Comparison of ENCODE assay signal across 9 cellular contexts in the genomic region with DNA sequence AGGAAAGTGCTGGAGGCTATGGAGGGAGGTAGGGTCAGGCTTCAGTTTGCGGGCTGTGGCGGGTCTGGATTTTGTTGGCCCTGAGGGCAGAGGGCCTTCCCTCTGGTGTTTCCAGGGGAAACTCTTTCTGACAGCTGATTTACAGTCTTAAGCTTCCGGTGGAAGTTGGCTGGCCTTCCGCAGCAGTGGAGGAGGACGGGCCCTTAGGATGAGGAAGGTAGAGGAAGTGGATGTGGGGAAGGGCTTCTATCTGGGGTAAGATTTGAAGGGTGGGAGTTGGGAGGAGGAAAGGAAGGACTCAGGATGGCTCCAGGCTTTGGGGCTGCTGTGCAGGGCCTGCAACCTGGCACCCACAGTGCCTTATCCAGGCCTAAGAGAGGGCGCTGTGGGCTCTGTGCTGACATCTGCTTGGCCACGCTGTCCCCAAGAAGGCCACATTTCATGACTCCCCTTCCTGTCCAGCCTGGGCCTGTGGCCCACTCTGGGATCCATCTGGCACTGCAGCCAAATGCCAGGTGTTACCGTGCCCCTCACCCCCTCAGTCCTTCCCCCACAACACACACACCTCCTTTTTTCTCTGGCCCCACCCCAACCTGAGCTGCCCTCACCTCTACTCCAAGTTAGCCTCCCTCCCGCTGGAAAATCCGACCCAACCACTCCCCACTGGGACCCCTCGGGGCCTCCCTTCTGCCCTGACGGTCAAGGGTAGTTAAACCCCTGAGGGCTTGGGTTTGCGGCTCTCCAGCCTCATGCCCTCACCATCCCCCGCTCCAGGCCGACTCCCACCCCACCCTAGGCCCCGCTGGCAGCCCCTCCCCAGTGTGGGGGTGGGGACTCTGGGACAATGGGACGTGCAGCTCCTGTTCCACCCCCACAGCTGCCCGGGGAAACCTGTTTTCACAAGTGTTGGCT. TPM values are rescaled to one million over a fixed set of nuclear protein-coding genes. Genes with fewer than 3 reads are reported as not detected.
A peak's percentile ranks its signal among the peaks of the same experiment; 100 is the strongest.
DNase-seq lines count a peak whose midpoint lies in the region; ATAC-seq, FAIRE-seq and TF ChIP-seq lines count a peak whose summit lies in the region.
"Had no signal": no experiment of that assay in that cellular context is flagged by ENCODE, and none has a peak within 500 bp of the region (broad histone marks: within the 10 kb centered on the region; RNA-seq: fewer than 3 reads in every experiment).

No MANE protein-coding gene starts in this region.

- no peak for DNase-seq in activated CD4-positive, alpha-beta T cell treated with anti-CD3 and anti-CD28 coated beads for 36 hours
- DNase-seq in activated CD4-positive, alpha-beta T cell treated with anti-CD3 and anti-CD28 coated beads, Interleukin-2, amount 10 ng/mL, durations not matched to agents 7 days and 5 days, result no peak
- DNase-seq in UCSD-AML1 (lab: John Stamatoyannopoulos, UW; ENCODE audit: unreplicated experiment) (peak; percentile 80), left lobe of liver (ENCODE audit: low spot score) (no peak), upper lobe of left lung (peak; percentile 74 to 78), H54 (ENCODE audit: insufficient read length, low spot score) (no peak), C1 segment of cervical spinal cord (lab: John Stamatoyannopoulos, UW) (no peak)

- CTCF ChIA-PET in activated CD4-positive, alpha-beta T cell treated with anti-CD3 and anti-CD28 coated beads for 36 hours (lab: Charles Lee), result interaction anchor here (0.6 to 0.8 kb wide), 2 partner anchors 46 to 1070 kb away, joined by 3 read pairs; no protein-coding TSS in a partner anchor
- CTCF ChIA-PET in activated CD4-positive, alpha-beta T cell treated with anti-CD3 and anti-CD28 coated beads, Interleukin-2, amount 10 ng/mL, durations not matched to agents 7 days and 5 days (lab: Charles Lee), result interaction anchor here (0.6 kb wide), 1 partner anchor 77 kb away, joined by 3 read pairs; no protein-coding TSS in a partner anchor

- TF ChIP-seq EP300 in upper lobe of left lung (IDR thresholded peaks at IDR 0.05), result peak in 1 of 4 donors; percentile 17

- no peaks in the 10 kb centered on the region for H3K27me3 ChIP-seq in upper lobe of left lung

- POLR2A ChIA-PET in activated CD4-positive, alpha-beta T cell treated with anti-CD3 and anti-CD28 coated beads for 36 hours (lab: Charles Lee), result no interaction called here
- POLR2A ChIA-PET in activated CD4-positive, alpha-beta T cell treated with anti-CD3 and anti-CD28 coated beads, Interleukin-2, amount 10 ng/mL, durations not matched to agents 7 days and 5 days (lab: Charles Lee), result no interaction called here

- H3K4me1 ChIP-seq in upper lobe of left lung, result peaks cover 25 to 32% (median 28%) of the 10 kb centered on the region in 4 donors

- H3K4me3 Mint-ChIP-seq in activated CD4-positive, alpha-beta T cell treated with anti-CD3 and anti-CD28 coated beads for 36 hours, result no peak overlapping the region
- no peak overlapping the region for H3K4me3 Mint-ChIP-seq in activated CD4-positive, alpha-beta T cell treated with anti-CD3 and anti-CD28 coated beads, Interleukin-2, amount 10 ng/mL, durations not matched to agents 7 days and 5 days
- H3K4me3 Mint-ChIP-seq: CD14-positive monocyte had no signal

- no peaks in the 10 kb centered on the region for H3K36me3 Mint-ChIP-seq in activated CD4-positive, alpha-beta T cell treated with anti-CD3 and anti-CD28 coated beads for 36 hours (ENCODE audit: low read depth)
- H3K36me3 Mint-ChIP-seq in activated CD4-positive, alpha-beta T cell treated with anti-CD3 and anti-CD28 coated beads, Interleukin-2, amount 10 ng/mL, durations not matched to agents 7 days and 5 days (ENCODE audit: low read depth), result no peaks in the 10 kb centered on the region
- H3K36me3 Mint-ChIP-seq: CD14-positive monocyte had no signal

- peaks cover 7% of the 10 kb centered on the region for H3K4me1 Mint-ChIP-seq in activated CD4-positive, alpha-beta T cell treated with anti-CD3 and anti-CD28 coated beads for 36 hours
- peaks cover 9% of the 10 kb centered on the region for H3K4me1 Mint-ChIP-seq in activated CD4-positive, alpha-beta T cell treated with anti-CD3 and anti-CD28 coated beads, Interleukin-2, amount 10 ng/mL, durations not matched to agents 7 days and 5 days

- FAIRE-seq in H54 (lab: Jason Lieb, UNC), result no peak

- H3K27me3 Mint-ChIP-seq in activated CD4-positive, alpha-beta T cell treated with anti-CD3 and anti-CD28 coated beads for 36 hours, result no peaks in the 10 kb centered on the region
- H3K27me3 Mint-ChIP-seq in activated CD4-positive, alpha-beta T cell treated with anti-CD3 and anti-CD28 coated beads, Interleukin-2, amount 10 ng/mL, durations not matched to agents 7 days and 5 days, result peaks cover 2% of the 10 kb centered on the region

- H3K27ac ChIP-seq in upper lobe of left lung, result peak overlapping the region; percentile 62 to 87 (median 86)

- ATAC-seq in activated CD4-positive, alpha-beta T cell treated with anti-CD3 and anti-CD28 coated beads for 36 hours, result no peak
- peak; percentile 43 for ATAC-seq in left lobe of liver
- ATAC-seq in upper lobe of left lung (ENCODE audit: low FRiP score in 2 of 2), result peak; percentile 32 to 81
- no peak for ATAC-seq in HG03439 (IDR thresholded peaks at IDR 0.05; ENCODE audit: unreplicated experiment)

- WGBS in upper lobe of left lung, 2 donors, result 34 to 50% methylated on average over 15 to 16 of the region's 18 CpGs

- peak overlapping the region; percentile 9 for H3K27ac Mint-ChIP-seq in activated CD4-positive, alpha-beta T cell treated with anti-CD3 and anti-CD28 coated beads for 36 hours
- no peak overlapping the region for H3K27ac Mint-ChIP-seq in activated CD4-positive, alpha-beta T cell treated with anti-CD3 and anti-CD28 coated beads, Interleukin-2, amount 10 ng/mL, durations not matched to agents 7 days and 5 days

- no peaks in the 10 kb centered on the region for H3K36me3 ChIP-seq in upper lobe of left lung

- no peak for TF ChIP-seq POLR2A in upper lobe of left lung (IDR thresholded peaks at IDR 0.05)
- TF ChIP-seq POLR2A in H54 (IDR thresholded peaks at IDR 0.05; ENCODE audit: low read depth, low read length), result no peak

- H3K9me3 Mint-ChIP-seq in activated CD4-positive, alpha-beta T cell treated with anti-CD3 and anti-CD28 coated beads for 36 hours (ENCODE audit: low read depth), result no peaks in the 10 kb centered on the region
- H3K9me3 Mint-ChIP-seq in activated CD4-positive, alpha-beta T cell treated with anti-CD3 and anti-CD28 coated beads, Interleukin-2, amount 10 ng/mL, durations not matched to agents 7 days and 5 days, result no peaks in the 10 kb centered on the region

- no peaks in the 10 kb centered on the region for H3K9me3 ChIP-seq in upper lobe of left lung

- intact Hi-C loops in activated CD4-positive, alpha-beta T cell treated with anti-CD3 and anti-CD28 coated beads for 36 hours (cut with DNase I, micrococcal nuclease), result no loop called here

- TF ChIP-seq CTCF in upper lobe of left lung (IDR thresholded peaks at IDR 0.05), result no peak

- no peak overlapping the region for H3K4me3 ChIP-seq in upper lobe of left lung

RNA-seq across cellular contexts. Expression of a gene that starts 7.7 kb away (rescaled TPM):
- 10 to 100 TPM in 1 of 2 experiments, 1 to 10 TPM in 1; 9.3 to 10.3 TPM for total RNA-seq in activated CD4-positive, alpha-beta T cell treated with anti-CD3 and anti-CD28 coated beads for 36 hours
- total RNA-seq in activated CD4-positive, alpha-beta T cell treated with anti-CD3 and anti-CD28 coated beads, Interleukin-2, amount 10 ng/mL, durations not matched to agents 7 days and 5 days, result 10 to 100 TPM; 11.6 to 12.0 TPM
- 15.3 TPM for total RNA-seq in left lobe of liver
- 100 to 1,000 TPM in 1 of 6 donors, 10 to 100 TPM in 5; 37.0 to 117 (median 71.1) TPM for total RNA-seq in upper lobe of left lung

Comparison
In these comparisons a context has a peak if more than half of its experiments do, and no peak if none do; other contexts are left out.
1. ATAC-seq: peak in left lobe of liver (single experiment) and upper lobe of left lung (2 of 2); none in activated CD4-positive, alpha-beta T cell treated with anti-CD3 and anti-CD28 coated beads for 36 hours (single experiment) and HG03439 (single experiment).
2. DNase-seq: peak in UCSD-AML1 (single experiment) and upper lobe of left lung (2 of 2); none in activated CD4-positive, alpha-beta T cell treated with anti-CD3 and anti-CD28 coated beads for 36 hours (single experiment), activated CD4-positive, alpha-beta T cell treated with anti-CD3 and anti-CD28 coated beads, Interleukin-2, amount 10 ng/mL, durations not matched to agents 7 days and 5 days (single experiment), left lobe of liver (single experiment), H54 (single experiment) and C1 segment of cervical spinal cord (0 of 14).